ENCODE assay signal across 13 cellular contexts in genomic region chr3:46898321-46899150, GRCh38. TPM values are rescaled to one million over a fixed set of nuclear protein-coding genes. Genes with fewer than 3 reads are reported as not detected.
A peak's percentile ranks its signal among the peaks of the same experiment; 100 is the strongest.
DNase-seq lines count a peak whose midpoint lies in the region; ATAC-seq and TF ChIP-seq lines count a peak whose summit lies in the region.
"Had no signal": no experiment of that assay in that cellular context is flagged by ENCODE, and none has a peak within 500 bp of the region (broad histone marks: within the 10 kb centered on the region; RNA-seq: fewer than 3 reads in every experiment).

No MANE protein-coding gene starts in this region.

- H3K79me2 ChIP-seq in OCI-LY7 (ENCODE audit: insufficient read depth, low read depth, low read length): no peaks in the 10 kb centered on the region

- WGBS in mesenchymal stem cell: 37% methylated on average over 70 of the region's 71 CpGs
- WGBS in thyroid gland, 2 donors: 21 to 27% methylated on average over 25 to 48 of the region's 71 CpGs
- WGBS in suprapubic skin: 57% methylated on average over 46 of the region's 71 CpGs

- no peak for ATAC-seq in activated naive CD8-positive, alpha-beta T cell treated with anti-CD3 and anti-CD28 coated beads, Interleukin-2, amount 50 U/mL, for 24 hours

- TF ChIP-seq CTCF in thyroid gland (IDR thresholded peaks at IDR 0.05): no peak
- TF ChIP-seq CTCF in OCI-LY7 (conservative IDR thresholded peaks at IDR 0.05; ENCODE audit: low read length): no peak
- TF ChIP-seq CTCF in suprapubic skin (IDR thresholded peaks at IDR 0.05): no peak

- H3K27me3 ChIP-seq in mesenchymal stem cell (ENCODE audit: control insufficient read depth in 1 of 2, insufficient read depth in 1 of 2, low read length in 2 of 2) (peaks cover 29 to 34% of the 10 kb centered on the region in 2 experiments), thyroid gland (no peaks in the 10 kb centered on the region), suprapubic skin (peaks cover 13% of the 10 kb centered on the region)
- H3K27me3 ChIP-seq: cardiac muscle cell had no signal

- H4K8ac ChIP-seq in mesenchymal stem cell (ENCODE audit: low read length): no peak overlapping the region

- peak overlapping the region in 1 of 2 experiments; percentile 35 for H3K23ac ChIP-seq in mesenchymal stem cell (ENCODE audit: low read length in 2 of 2)

- no peaks in the 10 kb centered on the region for H3K4me1 Mint-ChIP-seq in activated naive CD8-positive, alpha-beta T cell treated with anti-CD3 and anti-CD28 coated beads for 36 hours
- peaks cover 1% of the 10 kb centered on the region for H3K4me1 Mint-ChIP-seq in activated naive CD8-positive, alpha-beta T cell treated with anti-CD3 and anti-CD28 coated beads, Interleukin-2, amount 50 U/mL, for 24 hours

- intact Hi-C loops in thyroid gland (cut with DNase I): no loop called here
- intact Hi-C loops in OCI-LY7 (cut with micrococcal nuclease; ENCODE audit: unreplicated experiment): no loop called here

- no peak overlapping the region for H3K27ac Mint-ChIP-seq in activated naive CD8-positive, alpha-beta T cell treated with anti-CD3 and anti-CD28 coated beads for 36 hours
- no peak overlapping the region for H3K27ac Mint-ChIP-seq in activated naive CD8-positive, alpha-beta T cell treated with anti-CD3 and anti-CD28 coated beads, Interleukin-2, amount 50 U/mL, for 24 hours
- H3K27ac Mint-ChIP-seq: activated T-helper 1 cell treated with anti-CD3 and anti-CD28 coated beads, Interleukin-12 subunit alpha, Interleukin-12 subunit beta, Interleukin-2, Interleukin-4 antibody, amounts not matched to agents 30 ng/mL and 10 ng/mL and 1 ng/mL, durations not matched to agents 14 hours and 24 hours and 36 hours had no signal

- peak overlapping the region; percentile 19 for H3K27ac ChIP-seq in angular gyrus (ENCODE audit: low read depth, low read length)
- no peak overlapping the region for H3K27ac ChIP-seq in mesenchymal stem cell (ENCODE audit: low read length, poor library complexity, severe bottlenecking)
- H3K27ac ChIP-seq in thyroid gland: no peak overlapping the region
- H3K27ac ChIP-seq in OCI-LY7 (ENCODE audit: low read depth, low read length, poor library complexity, severe bottlenecking): no peak overlapping the region
- no peak overlapping the region for H3K27ac ChIP-seq in suprapubic skin
- H3K27ac ChIP-seq: cardiac muscle cell, esophagus squamous epithelium, RWPE1 had no signal

- H3K9ac ChIP-seq in mesenchymal stem cell (ENCODE audit: low read length): no peak overlapping the region

- H2BK5ac ChIP-seq in mesenchymal stem cell (ENCODE audit: low read depth, low read length, poor library complexity, severe bottlenecking): no peak overlapping the region

- H3K4me2 ChIP-seq in mesenchymal stem cell (ENCODE audit: low read length, poor library complexity, severe bottlenecking) (no peak overlapping the region), OCI-LY7 (ENCODE audit: low read length) (no peak overlapping the region)

- CTCF ChIA-PET in OCI-LY7 (lab: Charles Lee; ENCODE audit: unreplicated experiment): no interaction called here

- H3K27me3 Mint-ChIP-seq in activated naive CD8-positive, alpha-beta T cell treated with anti-CD3 and anti-CD28 coated beads for 36 hours: peaks cover 43% of the 10 kb centered on the region
- peaks cover 24% of the 10 kb centered on the region for H3K27me3 Mint-ChIP-seq in activated naive CD8-positive, alpha-beta T cell treated with anti-CD3 and anti-CD28 coated beads, Interleukin-2, amount 50 U/mL, for 24 hours

- no peak overlapping the region for H2BK12ac ChIP-seq in mesenchymal stem cell (ENCODE audit: low read length in 2 of 2)

- H3K36me3 Mint-ChIP-seq in activated naive CD8-positive, alpha-beta T cell treated with anti-CD3 and anti-CD28 coated beads for 36 hours: no peaks in the 10 kb centered on the region
- no peaks in the 10 kb centered on the region for H3K36me3 Mint-ChIP-seq in activated naive CD8-positive, alpha-beta T cell treated with anti-CD3 and anti-CD28 coated beads, Interleukin-2, amount 50 U/mL, for 24 hours (ENCODE audit: low read depth)

- H3K18ac ChIP-seq in mesenchymal stem cell (ENCODE audit: low read depth in 1 of 2, low read length in 2 of 2): no peak overlapping the region

- peak overlapping the region; percentile 16 for H4K91ac ChIP-seq in mesenchymal stem cell (ENCODE audit: low read length)

- no peaks in the 10 kb centered on the region for H3K9me3 Mint-ChIP-seq in activated naive CD8-positive, alpha-beta T cell treated with anti-CD3 and anti-CD28 coated beads for 36 hours
- H3K9me3 Mint-ChIP-seq in activated naive CD8-positive, alpha-beta T cell treated with anti-CD3 and anti-CD28 coated beads, Interleukin-2, amount 50 U/mL, for 24 hours: no peaks in the 10 kb centered on the region
- H3K9me3 Mint-ChIP-seq: activated T-helper 1 cell treated with anti-CD3 and anti-CD28 coated beads, Interleukin-12 subunit alpha, Interleukin-12 subunit beta, Interleukin-2, Interleukin-4 antibody, amounts not matched to agents 30 ng/mL and 10 ng/mL and 1 ng/mL, durations not matched to agents 14 hours and 24 hours and 36 hours had no signal

- H2BK15ac ChIP-seq in mesenchymal stem cell (ENCODE audit: low read depth, poor library complexity, severe bottlenecking): no peak overlapping the region

- no peak overlapping the region for H3K14ac ChIP-seq in mesenchymal stem cell (ENCODE audit: low read length in 2 of 2)

- H3K36me3 ChIP-seq in mesenchymal stem cell (ENCODE audit: control insufficient read depth in 1 of 2, insufficient read depth in 2 of 2, low read depth in 1 of 2, low read length in 2 of 2) (no peaks in the 10 kb centered on the region), thyroid gland (no peaks in the 10 kb centered on the region), OCI-LY7 (ENCODE audit: insufficient read depth, low read length) (no peaks in the 10 kb centered on the region), suprapubic skin (no peaks in the 10 kb centered on the region)
- H3K36me3 ChIP-seq: cardiac muscle cell, esophagus squamous epithelium had no signal

- POLR2A ChIA-PET in OCI-LY7 (lab: Charles Lee): no interaction called here

- H3K79me1 ChIP-seq in mesenchymal stem cell (replicated peaks; ENCODE audit: low read length, poor library complexity, severe bottlenecking): no peaks in the 10 kb centered on the region

- TF ChIP-seq EP300 in suprapubic skin (IDR thresholded peaks at IDR 0.05): no peak

- no peak overlapping the region for H2AK5ac ChIP-seq in mesenchymal stem cell (ENCODE audit: low read length, severe bottlenecking)

- no peaks in the 10 kb centered on the region for H3K9me3 ChIP-seq in mesenchymal stem cell (ENCODE audit: control insufficient read depth, low read length)
- no peaks in the 10 kb centered on the region for H3K9me3 ChIP-seq in thyroid gland
- no peaks in the 10 kb centered on the region for H3K9me3 ChIP-seq in OCI-LY7 (ENCODE audit: low read length)
- no peaks in the 10 kb centered on the region for H3K9me3 ChIP-seq in suprapubic skin
- H3K9me3 ChIP-seq: esophagus squamous epithelium had no signal

- H2AFZ ChIP-seq in mesenchymal stem cell (ENCODE audit: low read depth, low read length): no peak overlapping the region
- no peak overlapping the region for H2AFZ ChIP-seq in OCI-LY7 (ENCODE audit: low read length)

- peaks cover 8% of the 10 kb centered on the region for H3K4me1 ChIP-seq in mesenchymal stem cell (ENCODE audit: control insufficient read depth, insufficient read depth, low read depth, low read length)
- peaks cover 0 to 16% of the 10 kb centered on the region in 2 donors for H3K4me1 ChIP-seq in thyroid gland
- H3K4me1 ChIP-seq in OCI-LY7 (ENCODE audit: insufficient read depth, low read length, poor library complexity, severe bottlenecking): no peaks in the 10 kb centered on the region
- peaks cover 27% of the 10 kb centered on the region for H3K4me1 ChIP-seq in suprapubic skin

- BruUV-seq in OCI-LY7 (replicated peaks; lab: Mats Ljungman, UMichigan): no TSS peak

- H3K4me3 Mint-ChIP-seq in activated naive CD8-positive, alpha-beta T cell treated with anti-CD3 and anti-CD28 coated beads for 36 hours: peak overlapping the region; percentile 14
- no peak overlapping the region for H3K4me3 Mint-ChIP-seq in activated naive CD8-positive, alpha-beta T cell treated with anti-CD3 and anti-CD28 coated beads, Interleukin-2, amount 50 U/mL, for 24 hours
- H3K4me3 Mint-ChIP-seq: activated T-helper 1 cell treated with anti-CD3 and anti-CD28 coated beads, Interleukin-12 subunit alpha, Interleukin-12 subunit beta, Interleukin-2, Interleukin-4 antibody, amounts not matched to agents 30 ng/mL and 10 ng/mL and 1 ng/mL, durations not matched to agents 14 hours and 24 hours and 36 hours had no signal

- no peak overlapping the region for H2BK120ac ChIP-seq in mesenchymal stem cell (ENCODE audit: low read depth, low read length)

- DNase-seq in activated naive CD8-positive, alpha-beta T cell treated with anti-CD3 and anti-CD28 coated beads for 36 hours: no peak
- no peak for DNase-seq in activated naive CD8-positive, alpha-beta T cell treated with anti-CD3 and anti-CD28 coated beads, Interleukin-2, amount 50 U/mL, for 24 hours
- DNase-seq in mesenchymal stem cell (no peak), thyroid gland (peak; percentile 39 to 44), T1000 (lab: John Stamatoyannopoulos, UW) (no peak), OCI-LY7 (ENCODE audit: low spot score) (no peak), suprapubic skin (ENCODE audit: low spot score in 2 of 2) (no peak)
- DNase-seq: esophagus squamous epithelium; stimulated activated CD4-positive, alpha-beta T cell treated with anti-CD3 and anti-CD28 coated beads, Interleukin-4, amount 100 ng/mL, for 24 hours had no signal

- no peaks in the 10 kb centered on the region for H3K9me2 ChIP-seq in OCI-LY7 (ENCODE audit: insufficient read depth, low read length)

- H3K4me3 ChIP-seq in mesenchymal stem cell (ENCODE audit: insufficient read depth in 1 of 2, low read depth in 1 of 2, low read length in 2 of 2) (no peak overlapping the region), thyroid gland (replicated peaks in 1 of 3) (no peak overlapping the region), OCI-LY7 (ENCODE audit: low read depth, low read length, poor library complexity, severe bottlenecking) (no peak overlapping the region), suprapubic skin (no peak overlapping the region)
- H3K4me3 ChIP-seq: cardiac muscle cell had no signal

- no peak overlapping the region for H3K4ac ChIP-seq in mesenchymal stem cell (ENCODE audit: low read depth in 1 of 2, low read length in 2 of 2)

- no peak for TF ChIP-seq POLR2A in thyroid gland (IDR thresholded peaks at IDR 0.05)
- no peak for TF ChIP-seq POLR2A in suprapubic skin (IDR thresholded peaks at IDR 0.05)

- H4K20me1 ChIP-seq in OCI-LY7 (ENCODE audit: insufficient read depth, low read length): no peaks in the 10 kb centered on the region

RNA-seq across cellular contexts. Expression of gene PTH1R, which starts 21.0 kb away (rescaled TPM):
- not detected for total RNA-seq in activated naive CD8-positive, alpha-beta T cell treated with anti-CD3 and anti-CD28 coated beads for 36 hours
- polyA plus RNA-seq in mesenchymal stem cell (2013, experiment 1 of 2): 0.15 TPM
- 0.27 TPM for polyA plus RNA-seq in mesenchymal stem cell (2013, experiment 2 of 2)
- total RNA-seq in thyroid gland (10 to 100 TPM in 1 of 4 donors, 1 to 10 TPM in 3; 1.2 to 10.6 (median 4.4) TPM), OCI-LY7 (2022) (not detected in 2 replicates), suprapubic skin (1 to 10 TPM; 1.1 to 4.2 (median 3.0) TPM)
- total RNA-seq in OCI-LY7 (2014; rRNA removed; shearing (Covaris generic)): not detected in 2 replicates
- total RNA-seq: activated T-helper 1 cell treated with anti-CD3 and anti-CD28 coated beads, Interleukin-12 subunit alpha, Interleukin-12 subunit beta, Interleukin-2, Interleukin-4 antibody, amounts not matched to agents 30 ng/mL and 10 ng/mL and 1 ng/mL, durations not matched to agents 14 hours and 24 hours and 36 hours had no signal

RNA-seq across cellular contexts. Expression of gene MYL3, which starts 35.3 kb away (rescaled TPM):
- total RNA-seq in activated naive CD8-positive, alpha-beta T cell treated with anti-CD3 and anti-CD28 coated beads for 36 hours: not detected
- 0.25 TPM for polyA plus RNA-seq in mesenchymal stem cell (2013, experiment 1 of 2)
- 0.14 TPM for polyA plus RNA-seq in mesenchymal stem cell (2013, experiment 2 of 2)
- total RNA-seq in thyroid gland: 1 to 10 TPM in 2 of 4 donors, not detected in 2; 1.8 to 2.8 TPM
- total RNA-seq in OCI-LY7 (2014; rRNA removed; shearing (Covaris generic)): not detected in 2 replicates
- not detected in 2 replicates for total RNA-seq in OCI-LY7 (2022)
- total RNA-seq in suprapubic skin: 1 to 10 TPM in 1 of 4 donors, not detected in 3; 1.4 TPM
- total RNA-seq: activated T-helper 1 cell treated with anti-CD3 and anti-CD28 coated beads, Interleukin-12 subunit alpha, Interleukin-12 subunit beta, Interleukin-2, Interleukin-4 antibody, amounts not matched to agents 30 ng/mL and 10 ng/mL and 1 ng/mL, durations not matched to agents 14 hours and 24 hours and 36 hours had no signal

Comparison
In these comparisons a context has a peak if more than half of its experiments do, and no peak if none do; other contexts are left out.
1. DNase-seq: peak in thyroid gland (2 of 2); none in activated naive CD8-positive, alpha-beta T cell treated with anti-CD3 and anti-CD28 coated beads for 36 hours (single experiment), activated naive CD8-positive, alpha-beta T cell treated with anti-CD3 and anti-CD28 coated beads, Interleukin-2, amount 50 U/mL, for 24 hours (single experiment), mesenchymal stem cell (single experiment), T1000 (single experiment), OCI-LY7 (single experiment) and suprapubic skin (0 of 2).